ENCODE assay signal across 8 cellular contexts in the genomic region with DNA sequence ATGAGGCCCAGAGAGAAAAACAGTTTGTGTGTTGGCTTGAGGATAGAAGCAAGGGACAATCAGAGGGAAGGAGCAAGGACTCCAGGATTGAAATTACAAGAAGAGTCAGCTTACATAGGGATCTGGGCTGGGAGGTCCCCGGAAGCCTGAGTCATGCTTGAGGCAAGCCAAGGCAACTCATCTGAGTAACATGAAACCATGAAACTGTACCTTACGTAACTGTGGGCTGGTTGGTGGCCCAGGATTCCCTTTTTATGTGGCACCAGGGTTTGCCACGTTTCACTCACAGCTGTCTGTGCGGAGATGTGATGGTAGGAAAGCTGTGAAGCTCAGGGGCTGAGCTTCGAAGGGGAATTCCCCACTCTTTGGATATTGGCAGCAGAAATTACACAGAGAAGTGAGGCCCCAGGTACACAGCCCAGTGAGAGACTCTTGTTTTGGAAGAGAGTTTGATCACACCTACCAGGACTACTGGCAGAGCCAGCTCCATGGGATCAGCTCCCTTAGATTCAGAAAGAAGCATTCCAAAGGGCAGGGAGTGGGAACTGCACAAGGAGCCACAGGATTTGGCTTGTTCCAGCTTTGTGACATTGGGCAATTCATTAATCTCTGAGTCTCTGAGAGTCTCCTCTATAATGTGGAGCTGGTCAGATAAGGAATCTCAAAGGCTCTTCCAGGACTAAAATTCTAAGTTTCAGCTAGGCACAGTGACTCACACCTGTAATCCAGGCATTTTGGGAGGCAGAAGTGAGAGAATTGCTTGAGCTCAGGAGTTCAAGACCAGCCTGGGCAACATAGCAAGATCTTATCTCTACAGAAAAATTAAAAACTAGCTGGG. TPM values are rescaled to one million over a fixed set of nuclear protein-coding genes. Genes with fewer than 3 reads are reported as not detected.
A peak's percentile ranks its signal among the peaks of the same experiment; 100 is the strongest.
DNase-seq lines count a peak whose midpoint lies in the region; ATAC-seq, FAIRE-seq and TF ChIP-seq lines count a peak whose summit lies in the region.

No MANE protein-coding gene starts in this region.

- ATAC-seq in HG02973 (IDR thresholded peaks at IDR 0.05; ENCODE audit: unreplicated experiment) (no peak), GM19452 (IDR thresholded peaks at IDR 0.05; ENCODE audit: unreplicated experiment) (no peak)

- DNase-seq in GM18507 (ENCODE audit: extremely low spot score, insufficient read length, low read depth) (no peak), NCI-H2107 treated with DMSO at 0.1 percent for 48 hours (lab: John Stamatoyannopoulos, UW; ENCODE audit: unreplicated experiment) (peak; percentile 88), fibroblast of villous mesenchyme (ENCODE audit: low read depth) (peak; percentile 86), DMS79 treated with DMSO at 0.1 percent for 48 hours (lab: John Stamatoyannopoulos, UW) (no peak)
- peak; percentile 37 for DNase-seq in activated CD8-positive, alpha-beta memory T cell treated with anti-CD3 and anti-CD28 coated beads, Interleukin-2, amount 50 U/mL, for 24 hours (ENCODE audit: extremely low read depth)
- DNase-seq in stimulated activated CD4-positive, alpha-beta T cell treated with anti-CD3 and anti-CD28 coated beads, Interleukin-1b, Interleukin-23, amount 100 ng/mL, for 1 hour (ENCODE audit: low read depth in 2 of 2), result peak; percentile 7 to 18

- FAIRE-seq in GM18507 (lab: Jason Lieb, UNC), result peak; percentile 59

- no peak overlapping the region for H3K4me3 ChIP-seq in fibroblast of villous mesenchyme (ENCODE audit: low read depth, low read length)

- TF ChIP-seq CTCF in fibroblast of villous mesenchyme (IDR thresholded peaks at IDR 0.05; ENCODE audit: insufficient read depth, low read depth, low read length), result no peak

RNA-seq across cellular contexts. Expression of gene SLC5A1, which starts 7.8 kb away (rescaled TPM):
- total RNA-seq in fibroblast of villous mesenchyme, result not detected in 2 replicates

Comparison
In these comparisons a context has a peak if more than half of its experiments do, and no peak if none do; other contexts are left out.
1. DNase-seq: peak in NCI-H2107 treated with DMSO at 0.1 percent for 48 hours (single experiment), activated CD8-positive, alpha-beta memory T cell treated with anti-CD3 and anti-CD28 coated beads, Interleukin-2, amount 50 U/mL, for 24 hours (single experiment), fibroblast of villous mesenchyme (single experiment) and stimulated activated CD4-positive, alpha-beta T cell treated with anti-CD3 and anti-CD28 coated beads, Interleukin-1b, Interleukin-23, amount 100 ng/mL, for 1 hour (2 of 2); none in GM18507 (single experiment) and DMS79 treated with DMSO at 0.1 percent for 48 hours (single experiment).